ENCODE assay signal across 1 cellular context in genomic region chr3:196236169-196236568, GRCh38.
TF ChIP-seq lines count a peak whose summit lies in the region.

No MANE protein-coding gene starts in this region.

TF ChIP-seq in HepG2, 621 proteins besides CTCF, POLR2A, EP300 and RAD21:
- TF ChIP-seq SPEN (CRISPR knock-in tag; IDR thresholded peaks at IDR 0.05; ENCODE audit: low read depth) (no peak), ZNF687 (CRISPR knock-in tag; IDR thresholded peaks at IDR 0.05) (no peak), CREBL2 (CRISPR knock-in tag; IDR thresholded peaks at IDR 0.05; ENCODE audit: borderline replicate concordance) (no peak), ZNF354B (CRISPR knock-in tag; IDR thresholded peaks at IDR 0.05) (no peak), ZNF841 (CRISPR knock-in tag; IDR thresholded peaks at IDR 0.05; ENCODE audit: borderline replicate concordance) (no peak), ZNF34 (CRISPR knock-in tag; IDR thresholded peaks at IDR 0.05; ENCODE audit: borderline replicate concordance) (no peak), HNF4A (CRISPR knock-in tag; IDR thresholded peaks at IDR 0.05) (no peak)
